1 cellular context compared by ENCODE assay signal in the genomic region with DNA sequence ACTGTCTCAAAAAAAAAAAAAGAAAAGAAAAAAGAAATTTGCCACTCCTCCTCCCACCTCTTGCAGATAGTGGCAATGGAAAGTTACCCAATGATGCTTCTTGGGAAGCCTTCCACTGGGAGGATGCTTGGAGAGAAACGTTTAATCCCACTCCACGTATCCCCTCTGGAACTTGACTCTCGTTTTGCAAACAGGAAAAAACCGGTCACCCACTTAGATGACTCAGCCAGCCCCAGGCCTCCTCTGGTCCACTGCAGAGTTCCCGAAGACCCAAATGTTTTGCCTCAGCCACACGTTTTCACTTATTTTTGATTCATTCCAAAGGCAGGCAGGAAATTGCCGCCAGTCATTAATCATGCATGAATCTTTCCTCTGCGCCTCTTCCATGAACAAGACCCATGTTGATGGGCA.
TF ChIP-seq lines count a peak whose summit lies in the region.

No MANE protein-coding gene starts in this region.

TF ChIP-seq in SK-N-SH, 30 proteins besides CTCF, POLR2A, EP300 and RAD21:
- TF ChIP-seq FOXJ3 (CRISPR knock-in tag; IDR thresholded peaks at IDR 0.05): no peak
- no peak for TF ChIP-seq YY1 (IDR thresholded peaks at IDR 0.05; ENCODE audit: low read depth)
- peak; percentile 30; the same call in 1 of the 2 replicates for TF ChIP-seq NFIC (IDR thresholded peaks at IDR 0.05; ENCODE audit: borderline replicate concordance)
- no peak for TF ChIP-seq EZH2phosphoT487 (IDR thresholded peaks at IDR 0.05; ENCODE audit: borderline replicate concordance, low read depth)
- TF ChIP-seq SIN3A (IDR thresholded peaks at IDR 0.05; ENCODE audit: borderline replicate concordance, low read depth, low read length): peak; percentile 77; the same call in 1 of the 2 replicates
- TF ChIP-seq, protein P1, sequence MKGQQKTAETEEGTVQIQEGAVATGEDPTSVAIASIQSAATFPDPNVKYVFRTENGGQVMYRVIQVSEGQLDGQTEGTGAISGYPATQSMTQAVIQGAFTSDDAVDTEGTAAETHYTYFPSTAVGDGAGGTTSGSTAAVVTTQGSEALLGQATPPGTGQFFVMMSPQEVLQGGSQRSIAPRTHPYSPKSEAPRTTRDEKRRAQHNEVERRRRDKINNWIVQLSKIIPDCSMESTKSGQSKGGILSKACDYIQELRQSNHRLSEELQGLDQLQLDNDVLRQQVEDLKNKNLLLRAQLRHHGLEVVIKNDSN (IDR thresholded peaks at IDR 0.05; ENCODE audit: borderline replicate concordance, low read depth): no peak
- TF ChIP-seq MEF2A (IDR thresholded peaks at IDR 0.05; ENCODE audit: borderline replicate concordance, low read depth): no peak
- TF ChIP-seq RCOR1 (IDR thresholded peaks at IDR 0.05; ENCODE audit: low read length): no peak
- no peak for TF ChIP-seq NRF1 (IDR thresholded peaks at IDR 0.05; ENCODE audit: low read depth, low read length)
- peak; percentile 63 for TF ChIP-seq REST (IDR thresholded peaks at IDR 0.05; ENCODE audit: low read depth, low read length)
- TF ChIP-seq PBX3 (IDR thresholded peaks at IDR 0.05): peak; percentile 97
- peak; percentile 86 for TF ChIP-seq JUND (IDR thresholded peaks at IDR 0.05)
- TF ChIP-seq RXRA (IDR thresholded peaks at IDR 0.05; ENCODE audit: borderline replicate concordance, low read depth): peak; percentile 37; the same call in 1 of the 2 replicates
- TF ChIP-seq TEAD4 (IDR thresholded peaks at IDR 0.05; ENCODE audit: borderline replicate concordance, insufficient read depth): peak; percentile 73; the same call in 1 of the 2 replicates
- TF ChIP-seq FOSL2 (IDR thresholded peaks at IDR 0.05; ENCODE audit: borderline replicate concordance, low read depth): peak; percentile 93
- TF ChIP-seq TAF1 (IDR thresholded peaks at IDR 0.05; ENCODE audit: borderline replicate concordance, low read depth, low read length): peak; percentile 24; the same call in 1 of the 2 replicates
- TF ChIP-seq, protein P2, sequence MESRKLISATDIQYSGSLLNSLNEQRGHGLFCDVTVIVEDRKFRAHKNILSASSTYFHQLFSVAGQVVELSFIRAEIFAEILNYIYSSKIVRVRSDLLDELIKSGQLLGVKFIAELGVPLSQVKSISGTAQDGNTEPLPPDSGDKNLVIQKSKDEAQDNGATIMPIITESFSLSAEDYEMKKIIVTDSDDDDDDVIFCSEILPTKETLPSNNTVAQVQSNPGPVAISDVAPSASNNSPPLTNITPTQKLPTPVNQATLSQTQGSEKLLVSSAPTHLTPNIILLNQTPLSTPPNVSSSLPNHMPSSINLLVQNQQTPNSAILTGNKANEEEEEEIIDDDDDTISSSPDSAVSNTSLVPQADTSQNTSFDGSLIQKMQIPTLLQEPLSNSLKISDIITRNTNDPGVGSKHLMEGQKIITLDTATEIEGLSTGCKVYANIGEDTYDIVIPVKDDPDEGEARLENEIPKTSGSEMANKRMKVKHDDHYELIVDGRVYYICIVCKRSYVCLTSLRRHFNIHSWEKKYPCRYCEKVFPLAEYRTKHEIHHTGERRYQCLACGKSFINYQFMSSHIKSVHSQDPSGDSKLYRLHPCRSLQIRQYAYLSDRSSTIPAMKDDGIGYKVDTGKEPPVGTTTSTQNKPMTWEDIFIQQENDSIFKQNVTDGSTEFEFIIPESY (IDR thresholded peaks at IDR 0.05; ENCODE audit: borderline replicate concordance, low read depth): no peak; the same call in 1 of the 2 replicates
- peak; percentile 36 for TF ChIP-seq MAX (IDR thresholded peaks at IDR 0.05; ENCODE audit: low read depth)
- no peak for TF ChIP-seq SMC3 (IDR thresholded peaks at IDR 0.05; ENCODE audit: low read depth, low read length)
- TF ChIP-seq USF2 (IDR thresholded peaks at IDR 0.05; ENCODE audit: borderline replicate concordance, low read depth, low read length): no peak
- no peak for TF ChIP-seq GABPA (IDR thresholded peaks at IDR 0.05; ENCODE audit: low read depth)
- TF ChIP-seq TCF12 (IDR thresholded peaks at IDR 0.05): peak; percentile 96
- TF ChIP-seq POLR2AphosphoS5 (IDR thresholded peaks at IDR 0.05; ENCODE audit: low read depth, low read length): peak; percentile 71; the same call in 1 of the 2 replicates
- TF ChIP-seq ELF1 (IDR thresholded peaks at IDR 0.05): no peak
